Comparison of ENCODE assay signal across 15 cellular contexts in genomic region chr4:25727711-25728493, GRCh38.
A peak's percentile ranks its signal among the peaks of the same experiment; 100 is the strongest.
DNase-seq lines count a peak whose midpoint lies in the region; ATAC-seq and TF ChIP-seq lines count a peak whose summit lies in the region.
"Had no signal": no experiment of that assay in that cellular context is flagged by ENCODE, and none has a peak within 500 bp of the region (broad histone marks: within the 10 kb centered on the region; RNA-seq: fewer than 3 reads in every experiment).

No MANE protein-coding gene starts in this region.

- H3K27me3 ChIP-seq in neuronal stem cell (ENCODE audit: control insufficient read depth in 3 of 3, insufficient read depth in 3 of 3, low read depth in 1 of 3, low read length in 3 of 3) (no peaks in the 10 kb centered on the region), dorsolateral prefrontal cortex (no peaks in the 10 kb centered on the region), upper lobe of right lung (no peaks in the 10 kb centered on the region)
- H3K27me3 ChIP-seq: esophagus squamous epithelium, hepatocyte had no signal

- H2AK5ac ChIP-seq in neuronal stem cell (ENCODE audit: low read depth, low read length): no peak overlapping the region

- H3K36me3 ChIP-seq in neuronal stem cell (replicated peaks in 1 of 2; ENCODE audit: control insufficient read depth in 2 of 2, insufficient read depth in 2 of 2, low read length in 2 of 2) (no peaks in the 10 kb centered on the region), upper lobe of right lung (no peaks in the 10 kb centered on the region)
- H3K36me3 ChIP-seq: esophagus squamous epithelium, HAP-1 had no signal

- H3K9me3 ChIP-seq in neuronal stem cell (replicated peaks in 1 of 2; ENCODE audit: control insufficient read depth in 2 of 2, insufficient read depth in 1 of 2, low read depth in 1 of 2, low read length in 2 of 2) (no peaks in the 10 kb centered on the region), upper lobe of right lung (no peaks in the 10 kb centered on the region)
- H3K9me3 ChIP-seq: esophagus squamous epithelium, HAP-1 had no signal

- no peak overlapping the region for H3K4me2 ChIP-seq in neuronal stem cell (ENCODE audit: insufficient read depth, low read length, poor library complexity, severe bottlenecking)
- H3K4me2 ChIP-seq: hepatocyte had no signal

- WGBS in neuronal stem cell (ENCODE audit: extremely low coverage in 2 of 2, insufficient read length in 2 of 2, insufficient replicate concordance in 1 of 2), 2 donors: no CpG with 5 or more reads among the region's 9 CpGs

- peak; percentile 62 for ATAC-seq in GM18511 (IDR thresholded peaks at IDR 0.05; ENCODE audit: unreplicated experiment)
- ATAC-seq in HG02798 (IDR thresholded peaks at IDR 0.05; ENCODE audit: poor library complexity, unreplicated experiment): peak; percentile 61
- no peak for ATAC-seq in upper lobe of right lung
- ATAC-seq: activated naive CD4-positive, alpha-beta T cell treated with anti-CD3 and anti-CD28 coated beads, Interleukin-2, amount 50 U/mL, for 72 hours; left lobe of liver had no signal

- H2BK15ac ChIP-seq in neuronal stem cell (ENCODE audit: low read length): no peak overlapping the region

- H3K14ac ChIP-seq in neuronal stem cell (ENCODE audit: low read length): no peak overlapping the region

- TF ChIP-seq CTCF in dorsolateral prefrontal cortex (IDR thresholded peaks at IDR 0.05 in 54 of 56, conservative IDR thresholded peaks at IDR 0.05 in 2 of 56; ENCODE audit: low read depth in 1 of 56, partially characterized antibody in 56 of 56) (no peak), upper lobe of right lung (IDR thresholded peaks at IDR 0.05) (no peak), foreskin fibroblast (IDR thresholded peaks at IDR 0.05; ENCODE audit: low read depth, low read length) (no peak)

- peaks cover 0 to 6% of the 10 kb centered on the region in 2 donors for H3K4me1 ChIP-seq in neuronal stem cell (ENCODE audit: control insufficient read depth in 2 of 2, insufficient read depth in 1 of 2, low read depth in 1 of 2, low read length in 2 of 2)
- no peaks in the 10 kb centered on the region for H3K4me1 ChIP-seq in upper lobe of right lung
- H3K4me1 ChIP-seq: esophagus squamous epithelium, HAP-1 had no signal

- H3K79me1 ChIP-seq in neuronal stem cell (ENCODE audit: low read depth, low read length): no peaks in the 10 kb centered on the region

- H2BK5ac ChIP-seq in neuronal stem cell (ENCODE audit: low read length): no peak overlapping the region

- H3K27ac ChIP-seq in neuronal stem cell (replicated peaks; ENCODE audit: low read length): no peak overlapping the region
- no peak overlapping the region for H3K27ac ChIP-seq in dorsolateral prefrontal cortex
- H3K27ac ChIP-seq in upper lobe of right lung: no peak overlapping the region
- H3K27ac ChIP-seq: esophagus squamous epithelium, hepatocyte had no signal

- no peak overlapping the region for H2BK120ac ChIP-seq in neuronal stem cell (ENCODE audit: low read depth, low read length)

- H3K18ac ChIP-seq in neuronal stem cell (ENCODE audit: low read length): peak overlapping the region; percentile 67

- no peak overlapping the region for H3K4ac ChIP-seq in neuronal stem cell (ENCODE audit: low read length)

- DNase-seq in NCI-H345 treated with DMSO at 0.1 percent for 48 hours (lab: John Stamatoyannopoulos, UW; ENCODE audit: unreplicated experiment): peak; percentile 39
- no peak for DNase-seq in neuronal stem cell (ENCODE audit: low spot score)
- DNase-seq in dorsolateral prefrontal cortex: no peak
- no peak for DNase-seq in upper lobe of right lung
- no peak for DNase-seq in foreskin fibroblast
- DNase-seq: EL, esophagus squamous epithelium, NCI-H2107, Right ventricle myocardium superior had no signal

- peak overlapping the region; percentile 21 for H2AFZ ChIP-seq in neuronal stem cell (ENCODE audit: low read length)
- H2AFZ ChIP-seq: hepatocyte had no signal

- H3K9ac ChIP-seq in neuronal stem cell (ENCODE audit: low read depth, low read length, poor library complexity): no peak overlapping the region

- H4K8ac ChIP-seq in neuronal stem cell (ENCODE audit: low read depth, low read length): no peak overlapping the region

- intact Hi-C loops in dorsolateral prefrontal cortex (cut with DNase I): no loop called here
- intact Hi-C loops in upper lobe of right lung (cut with DNase I): no loop called here

- H3K23ac ChIP-seq in neuronal stem cell (ENCODE audit: low read depth, low read length, poor library complexity): no peak overlapping the region

- H4K91ac ChIP-seq in neuronal stem cell (ENCODE audit: low read depth, low read length, poor library complexity): no peak overlapping the region

- H3K4me3 ChIP-seq in neuronal stem cell (ENCODE audit: low read length in 2 of 2) (no peak overlapping the region), dorsolateral prefrontal cortex (no peak overlapping the region), upper lobe of right lung (no peak overlapping the region), foreskin fibroblast (ENCODE audit: low read depth in 1 of 2, low read length in 2 of 2) (no peak overlapping the region)
- H3K4me3 ChIP-seq: esophagus squamous epithelium, HAP-1, hepatocyte had no signal

- H2BK12ac ChIP-seq in neuronal stem cell (ENCODE audit: low read length): no peak overlapping the region
